ENCODE assay signal across 22 cellular contexts in genomic region chr15:30973379-30973778, GRCh38. TPM values are rescaled to one million over a fixed set of nuclear protein-coding genes. Genes with fewer than 3 reads are reported as not detected.
A peak's percentile ranks its signal among the peaks of the same experiment; 100 is the strongest.
DNase-seq lines count a peak whose midpoint lies in the region; ATAC-seq, FAIRE-seq and TF ChIP-seq lines count a peak whose summit lies in the region.
"Had no signal": no experiment of that assay in that cellular context is flagged by ENCODE, and none has a peak within 500 bp of the region (broad histone marks: within the 10 kb centered on the region; RNA-seq: fewer than 3 reads in every experiment).

No MANE protein-coding gene starts in this region.

- peaks cover 10% of the 10 kb centered on the region for H3K4me1 Mint-ChIP-seq in progenitor cell of endocrine pancreas (ENCODE audit: low read depth)
- H3K4me1 Mint-ChIP-seq in mesothelial cell of epicardium, result no peaks in the 10 kb centered on the region

- ATAC-seq in HG03354 (IDR thresholded peaks at IDR 0.05; ENCODE audit: poor library complexity, severe bottlenecking, unreplicated experiment), result no peak
- ATAC-seq in GM18868 (IDR thresholded peaks at IDR 0.05; ENCODE audit: unreplicated experiment), result no peak
- ATAC-seq: Right ventricle myocardium inferior had no signal

- H3K27ac ChIP-seq in angular gyrus (ENCODE audit: low read depth, low read length), result peak overlapping the region; percentile 39
- H3K27ac ChIP-seq in layer of hippocampus (ENCODE audit: low read depth, low read length), result peak overlapping the region; percentile 58
- H3K27ac ChIP-seq: SJSA1 had no signal

- H3K4me3 Mint-ChIP-seq in progenitor cell of endocrine pancreas (ENCODE audit: low read depth), result no peak overlapping the region
- no peak overlapping the region for H3K4me3 Mint-ChIP-seq in mesothelial cell of epicardium
- H3K4me3 Mint-ChIP-seq: B cell, CD14-positive monocyte had no signal

- H3K27me3 Mint-ChIP-seq in progenitor cell of endocrine pancreas, result no peaks in the 10 kb centered on the region
- no peaks in the 10 kb centered on the region for H3K27me3 Mint-ChIP-seq in mesothelial cell of epicardium (ENCODE audit: low read depth)
- H3K27me3 Mint-ChIP-seq: B cell had no signal

- no peak for DNase-seq in GM18507 (ENCODE audit: extremely low spot score, insufficient read length, low read depth)
- DNase-seq in progenitor cell of endocrine pancreas (ENCODE audit: low spot score, unreplicated experiment), result no peak
- DNase-seq in CD1c-positive myeloid dendritic cell (ENCODE audit: extremely low spot score), result no peak
- no peak for DNase-seq in mesothelial cell of epicardium (ENCODE audit: low spot score in 2 of 2, unreplicated experiment in 2 of 2)
- DNase-seq: Kasumi-1, MG63, NCI-H1417, NCI-H1694 treated with DMSO at 0.1 percent for 48 hours, NCI-H2081 treated with DMSO at 0.1 percent for 48 hours, NCI-H2171 treated with DMSO at 0.1 percent for 48 hours, NCI-H446, NCI-H526 had no signal

- peak; percentile 18 for FAIRE-seq in GM18507 (lab: Jason Lieb, UNC)
- FAIRE-seq: A204.1, D721Med had no signal

- H3K9me3 Mint-ChIP-seq in progenitor cell of endocrine pancreas (ENCODE audit: low read depth) (peaks cover 3% of the 10 kb centered on the region), mesothelial cell of epicardium (no peaks in the 10 kb centered on the region)
- H3K9me3 Mint-ChIP-seq: CD14-positive monocyte had no signal

- H3K36me3 Mint-ChIP-seq in progenitor cell of endocrine pancreas (ENCODE audit: insufficient read depth) (peaks cover 25% of the 10 kb centered on the region), mesothelial cell of epicardium (peaks cover 23% of the 10 kb centered on the region)

- peak overlapping the region; percentile 4 for H3K27ac Mint-ChIP-seq in progenitor cell of endocrine pancreas
- H3K27ac Mint-ChIP-seq in mesothelial cell of epicardium, result no peak overlapping the region
- H3K27ac Mint-ChIP-seq: B cell had no signal

- TF ChIP-seq CTCF in progenitor cell of endocrine pancreas (IDR thresholded peaks at IDR 0.05; ENCODE audit: unreplicated experiment) (no peak), mesothelial cell of epicardium (IDR thresholded peaks at IDR 0.05; ENCODE audit: unreplicated experiment) (no peak)

- H3K27me3 ChIP-seq in layer of hippocampus (ENCODE audit: control insufficient read depth, insufficient read depth, low read length), result no peaks in the 10 kb centered on the region
- H3K27me3 ChIP-seq: MG63, SJSA1 had no signal

RNA-seq across cellular contexts. Expression of gene MTMR10, which starts 18.0 kb away (rescaled TPM):
- total RNA-seq in progenitor cell of endocrine pancreas (21.1 and 21.2 TPM in 2 replicates), mesothelial cell of epicardium (22.3 to 24.7 TPM (median 23.6 TPM) in 3 replicates)
